Comparison of ENCODE assay signal across 20 cellular contexts in the genomic region with DNA sequence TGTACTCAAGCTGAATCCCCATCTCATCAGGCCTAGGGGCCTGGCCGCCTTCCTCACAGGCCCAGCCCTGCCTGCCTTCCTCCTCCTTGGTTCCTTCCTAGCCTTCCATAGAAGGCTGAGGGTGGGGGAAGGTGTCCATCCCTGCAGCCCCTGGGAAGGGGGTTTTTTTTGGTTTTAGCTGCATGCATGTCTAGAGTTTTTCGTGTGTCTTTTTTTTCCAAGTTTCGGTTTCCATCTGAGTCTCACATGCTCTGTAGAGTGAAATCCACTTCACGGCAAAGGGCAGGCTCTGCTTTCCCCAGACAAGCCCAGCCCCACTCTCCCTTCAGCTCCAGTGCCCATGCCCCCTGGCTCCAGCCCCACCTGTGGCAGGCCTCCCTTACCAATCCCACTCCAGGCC. TPM values are rescaled to one million over a fixed set of nuclear protein-coding genes. Genes with fewer than 3 reads are reported as not detected.
DNase-seq lines count a peak whose midpoint lies in the region; ATAC-seq and TF ChIP-seq lines count a peak whose summit lies in the region.
"Had no signal": no experiment of that assay in that cellular context is flagged by ENCODE, and none has a peak within 500 bp of the region (broad histone marks: within the 10 kb centered on the region; RNA-seq: fewer than 3 reads in every experiment).

No MANE protein-coding gene starts in this region.

- H3K27ac Mint-ChIP-seq in activated CD4-positive, alpha-beta memory T cell treated with anti-CD3 and anti-CD28 coated beads, Interleukin-2, amount 10 ng/mL, durations not matched to agents 7 days and 5 days, result peak overlapping the region; percentile 28
- peak overlapping the region; percentile 86 for H3K27ac Mint-ChIP-seq in stimulated activated effector memory CD8-positive, alpha-beta T cell treated with anti-CD3 and anti-CD28 coated beads, Interleukin-12 subunit alpha, Interleukin-12 subunit beta, amount 100 ng/mL, for 72 hours

- in situ Hi-C loops in KBM-7 (cut with MboI; ENCODE audit: low pct_unique_long_range_greater_than_20kb, low sequenced_read_pairs), result no loop called here

- peak; percentile 48 to 51 for ATAC-seq in activated T-cell treated with anti-CD3 and anti-CD28 coated beads, Interleukin-2, amount 50 U/mL, for 4 hours
- ATAC-seq in stimulated activated effector memory CD8-positive, alpha-beta T cell treated with anti-CD3 and anti-CD28 coated beads, Interleukin-12 subunit alpha, Interleukin-12 subunit beta, amount 100 ng/mL, for 72 hours, result peak; percentile 54
- no peak for ATAC-seq in HG03378 (IDR thresholded peaks at IDR 0.05; ENCODE audit: unreplicated experiment)

- CTCF ChIA-PET in activated CD4-positive, alpha-beta memory T cell treated with anti-CD3 and anti-CD28 coated beads, Interleukin-2, amount 10 ng/mL, durations not matched to agents 7 days and 5 days (lab: Charles Lee), result interaction anchor here (1.3 to 2.6 kb wide), 3 partner anchors 34 to 201 kb away, joined by 4 to 8 read pairs (median 6); no protein-coding TSS in a partner anchor

- no peaks in the 10 kb centered on the region for H3K9me3 Mint-ChIP-seq in activated T-cell treated with anti-CD3 and anti-CD28 coated beads, Interleukin-2, amount 50 U/mL, for 4 hours
- no peaks in the 10 kb centered on the region for H3K9me3 Mint-ChIP-seq in activated CD4-positive, alpha-beta memory T cell treated with anti-CD3 and anti-CD28 coated beads, Interleukin-2, amount 10 ng/mL, durations not matched to agents 7 days and 5 days
- H3K9me3 Mint-ChIP-seq in stimulated activated effector memory CD8-positive, alpha-beta T cell treated with anti-CD3 and anti-CD28 coated beads, Interleukin-12 subunit alpha, Interleukin-12 subunit beta, amount 100 ng/mL, for 72 hours, result no peaks in the 10 kb centered on the region

- no peak overlapping the region for H3K4me3 Mint-ChIP-seq in activated T-cell treated with anti-CD3 and anti-CD28 coated beads, Interleukin-2, amount 50 U/mL, for 4 hours
- H3K4me3 Mint-ChIP-seq in activated CD4-positive, alpha-beta memory T cell treated with anti-CD3 and anti-CD28 coated beads, Interleukin-2, amount 10 ng/mL, durations not matched to agents 7 days and 5 days, result no peak overlapping the region
- H3K4me3 Mint-ChIP-seq in stimulated activated effector memory CD8-positive, alpha-beta T cell treated with anti-CD3 and anti-CD28 coated beads, Interleukin-12 subunit alpha, Interleukin-12 subunit beta, amount 100 ng/mL, for 72 hours, result peak overlapping the region; percentile 24

- no peaks in the 10 kb centered on the region for H3K27me3 Mint-ChIP-seq in activated T-cell treated with anti-CD3 and anti-CD28 coated beads, Interleukin-2, amount 50 U/mL, for 4 hours (ENCODE audit: low read depth)
- peaks cover 5% of the 10 kb centered on the region for H3K27me3 Mint-ChIP-seq in activated CD4-positive, alpha-beta memory T cell treated with anti-CD3 and anti-CD28 coated beads, Interleukin-2, amount 10 ng/mL, durations not matched to agents 7 days and 5 days

- no peaks in the 10 kb centered on the region for H3K36me3 Mint-ChIP-seq in activated T-cell treated with anti-CD3 and anti-CD28 coated beads, Interleukin-2, amount 50 U/mL, for 4 hours (ENCODE audit: insufficient read depth)
- H3K36me3 Mint-ChIP-seq in activated CD4-positive, alpha-beta memory T cell treated with anti-CD3 and anti-CD28 coated beads, Interleukin-2, amount 10 ng/mL, durations not matched to agents 7 days and 5 days (ENCODE audit: low read depth), result no peaks in the 10 kb centered on the region
- no peaks in the 10 kb centered on the region for H3K36me3 Mint-ChIP-seq in stimulated activated effector memory CD8-positive, alpha-beta T cell treated with anti-CD3 and anti-CD28 coated beads, Interleukin-12 subunit alpha, Interleukin-12 subunit beta, amount 100 ng/mL, for 72 hours

- POLR2A ChIA-PET in activated CD4-positive, alpha-beta memory T cell treated with anti-CD3 and anti-CD28 coated beads, Interleukin-2, amount 10 ng/mL, durations not matched to agents 7 days and 5 days (lab: Charles Lee), result interaction anchor here (1.2 kb wide), 2 partner anchors 33 to 130 kb away, joined by 3 to 4 read pairs; no protein-coding TSS in a partner anchor

- DNase-seq in activated T-cell treated with anti-CD3 and anti-CD28 coated beads, Interleukin-2, amount 50 U/mL, for 4 hours, result no peak
- no peak for DNase-seq in activated T-cell treated with anti-CD3 and anti-CD28 coated beads for 4 hours
- DNase-seq in GM20000 (ENCODE audit: low spot score), result peak; percentile 64
- peak; percentile 18 for DNase-seq in activated CD4-positive, alpha-beta memory T cell treated with anti-CD3 and anti-CD28 coated beads, Interleukin-2, amount 10 ng/mL, durations not matched to agents 7 days and 5 days
- DNase-seq in stimulated activated effector memory CD8-positive, alpha-beta T cell treated with anti-CD3 and anti-CD28 coated beads, Interleukin-12 subunit alpha, Interleukin-12 subunit beta, amount 100 ng/mL, for 72 hours (ENCODE audit: low spot score in 2 of 2), result peak in 1 of 2 donors; percentile 62
- DNase-seq in RKO (ENCODE audit: low spot score), result no peak
- DNase-seq in KBM-7, result no peak
- DNase-seq: GF-D8; head of caudate nucleus; Kasumi-1; NCI-H1436 treated with DMSO at 0.1 percent for 48 hours; NCI-H446; OCI-M1; sigmoid colon; stimulated activated CD4-positive, alpha-beta T cell treated with anti-CD3 and anti-CD28 coated beads, Interleukin-4, amount 100 ng/mL, for 4 hours; trophoblast cell had no signal

- peaks cover 32% of the 10 kb centered on the region for H3K4me1 Mint-ChIP-seq in activated T-cell treated with anti-CD3 and anti-CD28 coated beads, Interleukin-2, amount 50 U/mL, for 4 hours (ENCODE audit: low read depth)
- peaks cover 29% of the 10 kb centered on the region for H3K4me1 Mint-ChIP-seq in activated CD4-positive, alpha-beta memory T cell treated with anti-CD3 and anti-CD28 coated beads, Interleukin-2, amount 10 ng/mL, durations not matched to agents 7 days and 5 days
- peaks cover 43% of the 10 kb centered on the region for H3K4me1 Mint-ChIP-seq in stimulated activated effector memory CD8-positive, alpha-beta T cell treated with anti-CD3 and anti-CD28 coated beads, Interleukin-12 subunit alpha, Interleukin-12 subunit beta, amount 100 ng/mL, for 72 hours

- TF ChIP-seq CTCF in GM20000 (IDR thresholded peaks at IDR 0.05; ENCODE audit: extremely low read depth, missing control alignments), result no peak

RNA-seq across cellular contexts. Expression of a gene that starts 32.1 kb away (rescaled TPM):
- total RNA-seq in activated T-cell treated with anti-CD3 and anti-CD28 coated beads, Interleukin-2, amount 50 U/mL, for 4 hours, result not detected
- total RNA-seq in activated CD4-positive, alpha-beta memory T cell treated with anti-CD3 and anti-CD28 coated beads, Interleukin-2, amount 10 ng/mL, durations not matched to agents 7 days and 5 days, result under 1 TPM in 1 of 2 experiments, not detected in 1; 0.10 TPM
- total RNA-seq: dermis microvascular lymphatic vessel endothelial cell, esophagus muscularis mucosa, mesenteric fat pad, sigmoid colon had no signal

Comparison
In these comparisons a context has a peak if more than half of its experiments do, and no peak if none do; other contexts are left out.
1. DNase-seq: peak in GM20000 (single experiment) and activated CD4-positive, alpha-beta memory T cell treated with anti-CD3 and anti-CD28 coated beads, Interleukin-2, amount 10 ng/mL, durations not matched to agents 7 days and 5 days (single experiment); none in activated T-cell treated with anti-CD3 and anti-CD28 coated beads, Interleukin-2, amount 50 U/mL, for 4 hours (single experiment), activated T-cell treated with anti-CD3 and anti-CD28 coated beads for 4 hours (single experiment), RKO (single experiment) and KBM-7 (single experiment).